Comparison of ENCODE assay signal across 10 cellular contexts in genomic region chr16:83744521-83744981, GRCh38.
DNase-seq lines count a peak whose midpoint lies in the region; ATAC-seq and TF ChIP-seq lines count a peak whose summit lies in the region.
"Had no signal": no experiment of that assay in that cellular context is flagged by ENCODE, and none has a peak within 500 bp of the region (broad histone marks: within the 10 kb centered on the region; RNA-seq: fewer than 3 reads in every experiment).

No MANE protein-coding gene starts in this region.

- H3K4me3 ChIP-seq in CD4-positive, CD25-positive, alpha-beta regulatory T cell (ENCODE audit: low read depth, low read length): no peak overlapping the region
- H3K4me3 ChIP-seq: body of pancreas had no signal

- no peaks in the 10 kb centered on the region for H3K36me3 ChIP-seq in CD4-positive, CD25-positive, alpha-beta regulatory T cell (ENCODE audit: control insufficient read depth, insufficient read depth, low read length)

- no peaks in the 10 kb centered on the region for H3K27me3 ChIP-seq in CD4-positive, CD25-positive, alpha-beta regulatory T cell (ENCODE audit: control insufficient read depth, insufficient read depth, low read length)
- H3K27me3 ChIP-seq: body of pancreas had no signal

- peaks cover 0 to 3% (median 0%) of the 10 kb centered on the region in 7 donors for H3K9me3 Mint-ChIP-seq in CD4-positive, CD25-positive, alpha-beta regulatory T cell
- no peaks in the 10 kb centered on the region for H3K9me3 Mint-ChIP-seq in effector memory CD8-positive, alpha-beta T cell
- H3K9me3 Mint-ChIP-seq in nephron progenitor cell: peaks cover 9% of the 10 kb centered on the region

- H3K4me3 Mint-ChIP-seq in CD4-positive, CD25-positive, alpha-beta regulatory T cell: no peak overlapping the region
- no peak overlapping the region for H3K4me3 Mint-ChIP-seq in effector memory CD8-positive, alpha-beta T cell
- H3K4me3 Mint-ChIP-seq in nephron progenitor cell: no peak overlapping the region

- H3K4me1 ChIP-seq in CD4-positive, CD25-positive, alpha-beta regulatory T cell (ENCODE audit: control insufficient read depth, insufficient read depth, low read length, poor library complexity, severe bottlenecking): no peaks in the 10 kb centered on the region
- H3K4me1 ChIP-seq: body of pancreas had no signal

- no peak for DNase-seq in CD4-positive, CD25-positive, alpha-beta regulatory T cell
- peak in 1 of 3 experiments; percentile 0 for DNase-seq in effector memory CD8-positive, alpha-beta T cell
- DNase-seq in nephron progenitor cell: peak; percentile 28
- no peak for DNase-seq in NCI-H748 treated with DMSO at 0.1 percent for 48 hours (lab: John Stamatoyannopoulos, UW)
- no peak for DNase-seq in SIG-M5 treated with dmso at 0.1 percent for 504 hours (lab: John Stamatoyannopoulos, UW; ENCODE audit: unreplicated experiment)
- DNase-seq in stimulated activated CD4-positive, alpha-beta T cell treated with anti-CD3 and anti-CD28 coated beads, Interleukin-4, amount 100 ng/mL, for 24 hours: no peak
- DNase-seq: NCI-H187 treated with DMSO at 0.1 percent for 48 hours had no signal

- H3K4me1 Mint-ChIP-seq in CD4-positive, CD25-positive, alpha-beta regulatory T cell: no peaks in the 10 kb centered on the region
- no peaks in the 10 kb centered on the region for H3K4me1 Mint-ChIP-seq in effector memory CD8-positive, alpha-beta T cell (ENCODE audit: low read depth in 2 of 2)
- peaks cover 25% of the 10 kb centered on the region for H3K4me1 Mint-ChIP-seq in nephron progenitor cell

- no peaks in the 10 kb centered on the region for H3K27me3 Mint-ChIP-seq in CD4-positive, CD25-positive, alpha-beta regulatory T cell
- H3K27me3 Mint-ChIP-seq in effector memory CD8-positive, alpha-beta T cell: peaks cover 20 to 40% of the 10 kb centered on the region in 2 donors
- no peaks in the 10 kb centered on the region for H3K27me3 Mint-ChIP-seq in nephron progenitor cell (ENCODE audit: low read depth, poor library complexity)

- H3K9me3 ChIP-seq in CD4-positive, CD25-positive, alpha-beta regulatory T cell (ENCODE audit: control insufficient read depth in 2 of 2, low read length in 2 of 2): no peaks in the 10 kb centered on the region
- H3K9me3 ChIP-seq: body of pancreas had no signal

- ATAC-seq in CD4-positive, CD25-positive, alpha-beta regulatory T cell (ENCODE audit: low read depth in 2 of 2): peak; percentile 38 to 44
- ATAC-seq in HG03565 (IDR thresholded peaks at IDR 0.05; ENCODE audit: unreplicated experiment) (peak; percentile 59), HG03457 (IDR thresholded peaks at IDR 0.05; ENCODE audit: unreplicated experiment) (no peak)
- ATAC-seq in effector memory CD8-positive, alpha-beta T cell (replicated peaks): peak; percentile 65
- ATAC-seq: body of pancreas had no signal

- no peak overlapping the region for H3K27ac Mint-ChIP-seq in CD4-positive, CD25-positive, alpha-beta regulatory T cell
- H3K27ac Mint-ChIP-seq in effector memory CD8-positive, alpha-beta T cell: no peak overlapping the region
- H3K27ac Mint-ChIP-seq in nephron progenitor cell: peak overlapping the region; percentile 96

- TF ChIP-seq CTCF in nephron progenitor cell (IDR thresholded peaks at IDR 0.05): no peak

- no peak overlapping the region for H3K27ac ChIP-seq in CD4-positive, CD25-positive, alpha-beta regulatory T cell (ENCODE audit: insufficient read depth, low read length, poor library complexity, severe bottlenecking)
- H3K27ac ChIP-seq: body of pancreas had no signal

- no peaks in the 10 kb centered on the region for H3K36me3 Mint-ChIP-seq in CD4-positive, CD25-positive, alpha-beta regulatory T cell
- H3K36me3 Mint-ChIP-seq in effector memory CD8-positive, alpha-beta T cell (ENCODE audit: insufficient read depth): no peaks in the 10 kb centered on the region
- no peaks in the 10 kb centered on the region for H3K36me3 Mint-ChIP-seq in nephron progenitor cell (ENCODE audit: low read depth)
